In the genomic region with DNA sequence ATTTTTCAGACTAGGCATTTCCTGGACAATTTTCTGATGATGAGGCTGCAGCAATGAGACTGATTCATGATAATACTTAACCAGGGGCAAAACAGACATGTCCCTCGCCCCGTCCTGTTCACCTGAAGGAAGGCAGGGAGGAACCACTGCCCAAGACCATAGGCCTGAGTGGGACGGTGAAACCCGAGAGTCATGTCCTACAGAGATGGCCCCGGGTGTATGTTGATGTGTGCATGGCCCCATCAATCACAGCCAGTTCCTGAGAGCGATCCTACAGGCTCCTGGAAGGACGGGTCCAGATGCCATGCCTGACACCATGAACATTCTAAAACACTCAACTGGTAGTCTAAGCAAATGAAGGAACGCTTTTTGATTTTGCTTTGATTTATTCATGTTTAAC, we compare ENCODE assay signal across 27 cellular contexts.
"Had no signal": no experiment of that assay in that cellular context is flagged by ENCODE, and none has a peak within 500 bp of the region (broad histone marks: within the 10 kb centered on the region; RNA-seq: fewer than 3 reads in every experiment).

No MANE protein-coding gene starts in this region.

- H3K36me3 ChIP-seq: adrenal gland, breast epithelium, gastroesophageal sphincter, heart right ventricle, left ventricle myocardium inferior, right lobe of liver, upper lobe of left lung had no signal

- H3K27me3 Mint-ChIP-seq: stimulated activated naive B cell treated with anti-CD40 and anti-IgM and Interleukin-4, amounts not matched to agents 10 μg/mL and 1 μg/mL and 100 μg/mL, for 72 hours had no signal

- H3K36me3 Mint-ChIP-seq: activated naive CD8-positive, alpha-beta T cell; natural killer cell; stimulated activated naive B cell treated with anti-CD40 and anti-IgM and Interleukin-4, amounts not matched to agents 10 μg/mL and 1 μg/mL and 100 μg/mL, for 72 hours had no signal

- H3K4me3 ChIP-seq: adrenal gland, breast epithelium, coronary artery, gastroesophageal sphincter, heart right ventricle, left ventricle myocardium inferior, right lobe of liver, testis, upper lobe of left lung had no signal

- ATAC-seq: gastroesophageal sphincter; heart right ventricle; natural killer cell; right lobe of liver; stimulated activated naive B cell treated with anti-CD40 and anti-IgM and Interleukin-4, amounts not matched to agents 10 μg/mL and 1 μg/mL and 100 μg/mL, for 72 hours had no signal

- H3K9me3 Mint-ChIP-seq: activated T-cell treated with anti-CD3 and anti-CD28 coated beads, Interleukin-2, amount 50 U/mL, for 24 hours; activated T-helper 2 cell treated with anti-CD3 and anti-CD28 coated beads, Interferon-gamma antibody, Interleukin-2, Interleukin-4, amounts not matched to agents 10 μg/mL and 5 μg/mL and 100 μg/mL, durations not matched to agents 14 hours and 24 hours and 36 hours; endodermal cell; natural killer cell; stimulated activated naive B cell treated with anti-CD40 and anti-IgM and Interleukin-4, amounts not matched to agents 10 μg/mL and 1 μg/mL and 100 μg/mL, for 72 hours had no signal

- H3K4me1 ChIP-seq: breast epithelium had no signal

- H3K4me3 Mint-ChIP-seq: activated naive CD8-positive, alpha-beta T cell; activated T-cell treated with anti-CD3 and anti-CD28 coated beads, Interleukin-2, amount 50 U/mL, for 24 hours; endodermal cell; natural killer cell; stimulated activated naive B cell treated with anti-CD40 and anti-IgM and Interleukin-4, amounts not matched to agents 10 μg/mL and 1 μg/mL and 100 μg/mL, for 72 hours had no signal

- H3K27ac ChIP-seq: breast epithelium, epithelial cell of prostate, gastroesophageal sphincter, left ventricle myocardium inferior, right lobe of liver, testis, upper lobe of left lung had no signal

- H3K9me3 ChIP-seq: adrenal gland, breast epithelium, gastroesophageal sphincter, heart right ventricle, left ventricle myocardium inferior, right lobe of liver, testis, upper lobe of left lung had no signal

- FAIRE-seq: astrocyte, small intestine had no signal

- DNase-seq: activated CD4-positive, alpha-beta T cell treated with anti-CD3 and anti-CD28 coated beads, Interleukin-2, amount 50 U/mL, for 4 hours; activated CD8-positive, alpha-beta memory T cell treated with anti-CD3 and anti-CD28 coated beads for 24 hours; activated CD8-positive, alpha-beta memory T cell treated with anti-CD3 and anti-CD28 coated beads, Interleukin-2, amount 50 U/mL, for 4 hours; activated naive CD4-positive, alpha-beta T cell; activated T-cell treated with anti-CD3 and anti-CD28 coated beads, Interleukin-2, amount 50 U/mL, for 24 hours; adrenal gland; endodermal cell; heart right ventricle; left ventricle myocardium inferior; midbrain; natural killer cell; occipital lobe; right lobe of liver; small intestine; stimulated activated CD4-positive, alpha-beta T cell treated with anti-CD3 and anti-CD28 coated beads, Interleukin-2, amount 100 ng/mL, for 48 hours; stimulated activated CD8-positive, alpha-beta memory T cell treated with anti-CD3 and anti-CD28 coated beads, Interleukin-4, amount 100 ng/mL, for 48 hours; stimulated activated naive B cell treated with anti-CD40 and anti-IgM and Interleukin-4, amounts not matched to agents 10 μg/mL and 1 μg/mL and 100 μg/mL, for 72 hours; T-helper 9 cell; testis; upper lobe of left lung had no signal

- H3K27me3 ChIP-seq: adrenal gland, breast epithelium, gastroesophageal sphincter, heart right ventricle, right lobe of liver, testis, upper lobe of left lung had no signal
